Comparison of ENCODE assay signal across 8 cellular contexts in the genomic region with DNA sequence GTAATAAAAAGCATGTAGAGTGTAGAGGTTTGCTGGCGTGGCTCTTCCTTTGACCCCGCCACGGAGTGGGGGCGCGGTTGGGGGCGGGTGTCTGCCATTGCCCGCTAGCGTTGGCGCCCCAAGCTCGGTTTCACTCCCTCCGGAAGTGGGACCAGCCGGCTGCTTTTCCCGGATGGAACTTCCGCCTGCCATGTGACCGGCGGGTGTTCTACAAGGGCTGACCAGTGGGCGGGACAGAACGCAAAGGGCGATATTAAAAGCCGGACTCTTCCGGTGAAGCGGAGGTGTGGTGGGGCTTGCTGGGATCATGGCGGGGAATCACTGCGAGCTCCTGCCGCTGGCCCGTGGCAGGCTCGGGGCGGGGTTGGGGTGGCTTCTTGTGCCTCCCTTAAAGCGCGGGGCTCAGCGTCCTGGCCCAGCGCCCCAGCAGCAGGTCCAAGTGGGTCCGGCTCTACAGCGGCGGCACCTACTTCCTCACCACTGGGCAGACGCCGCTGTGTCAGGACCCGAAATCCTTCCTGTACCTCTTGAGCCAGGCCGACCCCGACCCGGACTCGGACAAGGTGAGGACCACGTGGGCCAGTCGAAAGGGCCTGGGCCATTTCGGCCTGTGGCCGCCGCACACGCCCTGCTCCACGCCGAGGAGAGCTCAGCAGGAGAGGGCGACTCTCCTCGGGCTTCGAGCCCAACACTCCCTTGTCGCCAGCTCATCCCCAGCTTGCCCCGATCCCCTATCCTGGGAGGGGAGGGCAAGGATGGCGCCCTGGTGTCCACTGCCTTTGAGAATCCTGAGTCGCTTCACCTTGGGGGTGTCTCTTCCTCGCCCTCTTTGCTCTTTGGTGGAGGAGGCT.
A peak's percentile ranks its signal among the peaks of the same experiment; 100 is the strongest.
DNase-seq lines count a peak whose midpoint lies in the region; ATAC-seq and TF ChIP-seq lines count a peak whose summit lies in the region.

No MANE protein-coding gene starts in this region.

- H3K4me3 ChIP-seq in Caco-2 (ENCODE audit: low read depth, low read length) (peak overlapping the region; percentile 81), esophagus (ENCODE audit: low read depth in 1 of 2, low read length in 2 of 2) (peak overlapping the region; percentile 81 to 97), mucosa of rectum (ENCODE audit: low read length in 2 of 2) (peak overlapping the region; percentile 85 to 88)

- H3K27me3 Mint-ChIP-seq in Caco-2 (ENCODE audit: insufficient read depth, unreplicated experiment), result no peaks in the 10 kb centered on the region
- no peaks in the 10 kb centered on the region for H3K27me3 Mint-ChIP-seq in IgD-negative memory B cell

- ATAC-seq in GM21447 (IDR thresholded peaks at IDR 0.05; ENCODE audit: unreplicated experiment), result peak; percentile 58

- 0% methylated on average over 58 of the region's 58 CpGs for WGBS in esophagus, 2 donors

- H3K4me1 Mint-ChIP-seq in Caco-2 (ENCODE audit: low read depth, unreplicated experiment) (no peaks in the 10 kb centered on the region), IgD-negative memory B cell (peaks cover 11 to 19% (median 12%) of the 10 kb centered on the region in 3 donors)

- H3K27me3 ChIP-seq in Caco-2 (replicated peaks; ENCODE audit: control insufficient read depth, insufficient read depth, low read length), result no peaks in the 10 kb centered on the region
- no peaks in the 10 kb centered on the region for H3K27me3 ChIP-seq in esophagus (ENCODE audit: control insufficient read depth in 1 of 2, insufficient read depth in 2 of 2, low read length in 2 of 2)
- no peaks in the 10 kb centered on the region for H3K27me3 ChIP-seq in mucosa of rectum (ENCODE audit: control insufficient read depth in 2 of 2, insufficient read depth in 2 of 2, low read length in 2 of 2)

- H3K9me3 Mint-ChIP-seq in Caco-2 (ENCODE audit: unreplicated experiment), result no peaks in the 10 kb centered on the region
- no peaks in the 10 kb centered on the region for H3K9me3 Mint-ChIP-seq in IgD-negative memory B cell

- CTCF ChIA-PET in Caco-2 (lab: Charles Lee), result interaction anchor here (0.8 kb wide), 1 partner anchor 79 kb away, joined by 5 read pairs; a partner anchor contains a TSS

- TSS peak; percentile 56 for BruUV-seq in Caco-2 (replicated peaks; lab: Mats Ljungman, UMichigan)

- H3K9ac ChIP-seq in mucosa of rectum (ENCODE audit: low read depth in 1 of 2, low read length in 2 of 2), result peak overlapping the region; percentile 74 to 94

- H3K36me3 Mint-ChIP-seq in Caco-2 (ENCODE audit: insufficient read depth, unreplicated experiment) (peaks cover 31% of the 10 kb centered on the region), IgD-negative memory B cell (peaks cover 1% of the 10 kb centered on the region)

- peak overlapping the region; percentile 95 for H3K4me3 Mint-ChIP-seq in Caco-2 (ENCODE audit: unreplicated experiment)
- H3K4me3 Mint-ChIP-seq in IgD-negative memory B cell, result peak overlapping the region; percentile 95 to 98 (median 96)

- no peaks in the 10 kb centered on the region for H3K4me1 ChIP-seq in Caco-2
- H3K4me1 ChIP-seq in esophagus (ENCODE audit: control insufficient read depth in 2 of 2, insufficient read depth in 2 of 2, low read length in 1 of 2), result peaks cover 0 to 5% of the 10 kb centered on the region in 2 donors
- H3K4me1 ChIP-seq in mucosa of rectum (ENCODE audit: control insufficient read depth in 2 of 2, insufficient read depth in 2 of 2, low read length in 2 of 2), result no peaks in the 10 kb centered on the region

- peak; percentile 95 to 96 for DNase-seq in Caco-2
- DNase-seq in OCI-M2 (lab: John Stamatoyannopoulos, UW; ENCODE audit: unreplicated experiment), result peak; percentile 40
- peak; percentile 79 for DNase-seq in activated T-cell treated with anti-CD3 and anti-CD28 coated beads, Interleukin-2, amount 50 U/mL, for 1 hour
- peak; percentile 85 for DNase-seq in stimulated activated CD8-positive, alpha-beta memory T cell treated with anti-CD3 and anti-CD28 coated beads, Interleukin-4, amount 100 ng/mL, for 24 hours (ENCODE audit: low read depth)

- POLR2A ChIA-PET in Caco-2 (lab: Charles Lee), result interaction anchor here (0.6 to 1.5 kb wide), 3 partner anchors 78 to 388 kb away, joined by 3 to 6 read pairs (median 3); a partner anchor contains a TSS

- no peaks in the 10 kb centered on the region for H3K9me3 ChIP-seq in Caco-2
- no peaks in the 10 kb centered on the region for H3K9me3 ChIP-seq in esophagus (ENCODE audit: control insufficient read depth in 2 of 2, insufficient read depth in 1 of 2, low read depth in 1 of 2, low read length in 1 of 2)
- H3K9me3 ChIP-seq in mucosa of rectum (ENCODE audit: control insufficient read depth in 2 of 2, low read length in 2 of 2), result no peaks in the 10 kb centered on the region

- H3K27ac ChIP-seq in esophagus (ENCODE audit: low read depth in 2 of 2, low read length in 1 of 2), result peak overlapping the region; percentile 69 to 74
- H3K27ac ChIP-seq in mucosa of rectum (ENCODE audit: low read depth in 2 of 2, low read length in 2 of 2), result peak overlapping the region; percentile 79 to 82

- intact Hi-C loops in Caco-2 (cut with micrococcal nuclease; ENCODE audit: unreplicated experiment), result no loop called here

- TF ChIP-seq CTCF in Caco-2 (IDR thresholded peaks at IDR 0.05; ENCODE audit: insufficient read depth in 1 of 2, low read depth in 1 of 2, low read length in 1 of 2, severe bottlenecking in 1 of 2, unreplicated experiment in 1 of 2), result no peak

- H3K36me3 ChIP-seq in Caco-2 (ENCODE audit: control insufficient read depth, insufficient read depth, low read length) (no peaks in the 10 kb centered on the region), esophagus (ENCODE audit: control insufficient read depth in 2 of 2, insufficient read depth in 2 of 2, low read length in 1 of 2) (peaks cover 3 to 7% of the 10 kb centered on the region in 2 donors), mucosa of rectum (ENCODE audit: control insufficient read depth in 2 of 2, insufficient read depth in 2 of 2, low read length in 2 of 2) (peaks cover 6 to 7% of the 10 kb centered on the region in 2 donors)

- H3K27ac Mint-ChIP-seq in Caco-2 (ENCODE audit: unreplicated experiment) (peak overlapping the region; percentile 97), IgD-negative memory B cell (peak overlapping the region; percentile 93 to 97 (median 96))

Comparison
In these comparisons a context has a peak if more than half of its experiments do, and no peak if none do; other contexts are left out.
1. Peak in every context shown above with its lines: DNase-seq, ATAC-seq, H3K4me3 ChIP-seq and H3K27ac ChIP-seq.
2. DNase-seq: peak in every context shown above with its lines; median percentile 96 in Caco-2; 85 in stimulated activated CD8-positive, alpha-beta memory T cell treated with anti-CD3 and anti-CD28 coated beads, Interleukin-4, amount 100 ng/mL, for 24 hours; 79 in activated T-cell treated with anti-CD3 and anti-CD28 coated beads, Interleukin-2, amount 50 U/mL, for 1 hour; 40 in OCI-M2.